In genomic region chr14:61196792-61197191, GRCh38 we compare ENCODE assay signal across 12 cellular contexts.
DNase-seq lines count a peak whose midpoint lies in the region; ATAC-seq, FAIRE-seq and TF ChIP-seq lines count a peak whose summit lies in the region.
"Had no signal": no experiment of that assay in that cellular context is flagged by ENCODE, and none has a peak within 500 bp of the region (broad histone marks: within the 10 kb centered on the region; RNA-seq: fewer than 3 reads in every experiment).

No MANE protein-coding gene starts in this region.

- no peaks in the 10 kb centered on the region for H3K36me3 ChIP-seq in Panc1 (ENCODE audit: control insufficient read depth, insufficient read depth, low read length)

- intact Hi-C loops in Panc1 (cut with micrococcal nuclease; ENCODE audit: unreplicated experiment) = loop anchor here (10.0 kb wide), 1 partner anchor 572 kb away; no protein-coding TSS in a partner anchor

- H3K4me3 ChIP-seq in A549 (no peak overlapping the region), Panc1 (ENCODE audit: low read depth in 2 of 2, low read length in 2 of 2) (no peak overlapping the region), fibroblast of mammary gland (ENCODE audit: control insufficient read depth, low read depth, low read length) (no peak overlapping the region)

- BruUV-seq in Panc1 (replicated peaks; lab: Mats Ljungman, UMichigan) = no TSS peak

- no peaks in the 10 kb centered on the region; the same call in none of the 2 replicates for H3K27me3 ChIP-seq in Panc1 (ENCODE audit: control insufficient read depth, insufficient read depth, low read length)

- H3K27ac ChIP-seq in A549 (no peak overlapping the region), Panc1 (ENCODE audit: low read length) (no peak overlapping the region)

- H3K4me2 ChIP-seq in A549 = no peak overlapping the region

- DNase-seq in A549 (ENCODE audit: low read depth in 1 of 2, low spot score in 1 of 2) (peak; percentile 27 to 42), HTR-8/SVneo (ENCODE audit: insufficient read length, low spot score) (peak; percentile 79), Panc1 (ENCODE audit: low read depth, low spot score) (no peak), fibroblast of mammary gland (ENCODE audit: low read depth) (no peak), CD1c-positive myeloid dendritic cell (ENCODE audit: extremely low spot score) (no peak)
- no peak for DNase-seq in activated CD8-positive, alpha-beta memory T cell treated with anti-CD3 and anti-CD28 coated beads for 24 hours
- DNase-seq: activated naive CD4-positive, alpha-beta T cell treated with anti-CD3 and anti-CD28 coated beads, Interleukin-2, amount 10 ng/mL, durations not matched to agents 7 days and 5 days; GDM1; stimulated activated CD4-positive, alpha-beta T cell treated with anti-CD3 and anti-CD28 coated beads, Interleukin-1b, Interleukin-23, amount 100 ng/mL, for 48 hours had no signal

- in situ Hi-C loops in Panc1 (cut with HindIII; ENCODE audit: low pct_unique_long_range_greater_than_20kb, low sequenced_read_pairs) = no loop called here

- H3K4me1 ChIP-seq in A549 (0 out of 3 replicates have a peak, but pooled peaks cover 6% of the 10 kb centered on the region), Panc1 (ENCODE audit: control insufficient read depth, insufficient read depth, low read length) (no peaks in the 10 kb centered on the region)

- 27% methylated on average over 3 of the region's 3 CpGs for WGBS in A549 (ENCODE audit: missing lambda C conversion rate)

- peak; percentile 72 to 75 for TF ChIP-seq RAD21 in A549 (conservative IDR thresholded peaks at IDR 0.05 in 1 of 2, IDR thresholded peaks at IDR 0.05 in 1 of 2)

- ATAC-seq in A549 (peak; percentile 86 to 87; a peak in 5 of 6 replicates), Panc1 (no peak), GM19467 (IDR thresholded peaks at IDR 0.05; ENCODE audit: unreplicated experiment) (no peak), HG03135 (IDR thresholded peaks at IDR 0.05; ENCODE audit: unreplicated experiment) (no peak)
- ATAC-seq: stimulated activated effector memory CD8-positive, alpha-beta T cell treated with anti-CD3 and anti-CD28 coated beads, Interleukin-12 subunit alpha, Interleukin-12 subunit beta, amount 100 ng/mL, for 72 hours had no signal

- FAIRE-seq in A549 (lab: Jason Lieb, UNC) = peak; percentile 86
- no peak for FAIRE-seq in HTR-8/SVneo (lab: Jason Lieb, UNC)

- POLR2A ChIA-PET in A549 (lab: Yijun Ruan, JAX) (no interaction called here), Panc1 (lab: Charles Lee) (no interaction called here)

- TF ChIP-seq EP300 in A549 (IDR thresholded peaks at IDR 0.05) = no peak

- no peaks in the 10 kb centered on the region for H3K9me3 ChIP-seq in A549
- H3K9me3 ChIP-seq in Panc1 (ENCODE audit: control insufficient read depth, insufficient read depth, low read depth, low read length) = no peaks in the 10 kb centered on the region

- peak; percentile 51 for TF ChIP-seq CTCF in A549 (IDR thresholded peaks at IDR 0.05)
- TF ChIP-seq CTCF in Panc1 (IDR thresholded peaks at IDR 0.05) = peak; percentile 27; the same call in 1 of the 2 replicates
- TF ChIP-seq CTCF in fibroblast of mammary gland (conservative IDR thresholded peaks at IDR 0.05; ENCODE audit: control insufficient read depth, insufficient read depth, low read depth, low read length) = peak; percentile 13

- CTCF ChIA-PET in A549 (lab: Yijun Ruan, JAX) (interaction anchor here (1.0 to 1.5 kb wide), 2 partner anchors 55 to 549 kb away, joined by 3 to 4 read pairs; no protein-coding TSS in a partner anchor), Panc1 (lab: Charles Lee) (no interaction called here)

- TF ChIP-seq POLR2A in A549 (IDR thresholded peaks at IDR 0.05; ENCODE audit: low read length) = no peak

TF ChIP-seq in A549, 52 proteins besides CTCF, POLR2A, EP300 and RAD21:
- TF ChIP-seq PHF8 (IDR thresholded peaks at IDR 0.05; ENCODE audit: borderline replicate concordance, low read depth) = no peak
- TF ChIP-seq SMC3 (IDR thresholded peaks at IDR 0.05) = peak; percentile 56
- no peak for TF ChIP-seq HMGXB4 (CRISPR knock-in tag; IDR thresholded peaks at IDR 0.05; ENCODE audit: borderline replicate concordance)

Comparison
In these comparisons a context has a peak if more than half of its experiments do, and no peak if none do; other contexts are left out.
1. ATAC-seq: peak in A549 (2 of 2); none in Panc1 (single experiment), GM19467 (single experiment) and HG03135 (single experiment).
2. DNase-seq: peak in A549 (2 of 2) and HTR-8/SVneo (single experiment); none in Panc1 (single experiment), fibroblast of mammary gland (single experiment), activated CD8-positive, alpha-beta memory T cell treated with anti-CD3 and anti-CD28 coated beads for 24 hours (single experiment) and CD1c-positive myeloid dendritic cell (single experiment).
3. Peak in every context shown above with its lines, with median percentiles within 50 percentile points of each other: CTCF ChIP-seq.